ENCODE assay signal across 8 cellular contexts in genomic region chr2:37156071-37156856, GRCh38. TPM values are rescaled to one million over a fixed set of nuclear protein-coding genes. Genes with fewer than 3 reads are reported as not detected.
DNase-seq lines count a peak whose midpoint lies in the region; ATAC-seq and TF ChIP-seq lines count a peak whose summit lies in the region.

No MANE protein-coding gene starts in this region.

- H3K27me3 ChIP-seq in duodenal mucosa (ENCODE audit: control insufficient read depth in 1 of 2, insufficient read depth in 2 of 2, low read length in 2 of 2) = no peaks in the 10 kb centered on the region
- H3K27me3 ChIP-seq in lower lobe of right lung (ENCODE audit: low read depth) = no peaks in the 10 kb centered on the region

- POLR2A ChIA-PET in activated CD4-positive, alpha-beta T cell treated with anti-CD3 and anti-CD28 coated beads for 36 hours (lab: Charles Lee) = interaction anchor here (0.6 to 1.0 kb wide), 2 partner anchors 167 to 748 kb away, joined by 4 read pairs; no protein-coding TSS in a partner anchor

- H3K4me3 Mint-ChIP-seq in activated CD4-positive, alpha-beta T cell treated with anti-CD3 and anti-CD28 coated beads for 36 hours = peak overlapping the region; percentile 85

- no peak for TF ChIP-seq CTCF in lower lobe of right lung (IDR thresholded peaks at IDR 0.05)

- H3K4me1 Mint-ChIP-seq in activated CD4-positive, alpha-beta T cell treated with anti-CD3 and anti-CD28 coated beads for 36 hours = peaks cover 43% of the 10 kb centered on the region

- no peaks in the 10 kb centered on the region for H3K36me3 ChIP-seq in ES-I3 (ENCODE audit: insufficient read depth, low read length)
- peaks cover 30% of the 10 kb centered on the region for H3K36me3 ChIP-seq in KOPT-K1 (ENCODE audit: insufficient read depth, low read length)
- no peaks in the 10 kb centered on the region for H3K36me3 ChIP-seq in duodenal mucosa (ENCODE audit: control insufficient read depth in 1 of 2, insufficient read depth in 2 of 2, low read length in 2 of 2)
- peaks cover 13% of the 10 kb centered on the region for H3K36me3 ChIP-seq in lower lobe of right lung

- peaks cover 32% of the 10 kb centered on the region for H3K36me3 Mint-ChIP-seq in activated CD4-positive, alpha-beta T cell treated with anti-CD3 and anti-CD28 coated beads for 36 hours (ENCODE audit: low read depth)

- H3K9me3 Mint-ChIP-seq in activated CD4-positive, alpha-beta T cell treated with anti-CD3 and anti-CD28 coated beads for 36 hours (ENCODE audit: low read depth) = no peaks in the 10 kb centered on the region

- CTCF ChIA-PET in activated CD4-positive, alpha-beta T cell treated with anti-CD3 and anti-CD28 coated beads for 36 hours (lab: Charles Lee) = interaction anchor here (0.8 to 2.7 kb wide), 2 partner anchors 12 kb away, joined by 4 to 17 read pairs; no protein-coding TSS in a partner anchor

- DNase-seq in activated CD4-positive, alpha-beta T cell treated with anti-CD3 and anti-CD28 coated beads for 36 hours = peak; percentile 48
- peak; percentile 63 for DNase-seq in lower lobe of right lung
- peak; percentile 25 for DNase-seq in stimulated activated CD8-positive, alpha-beta memory T cell treated with anti-CD3 and anti-CD28 coated beads, Interleukin-12 subunit alpha, Interleukin-12 subunit beta, amount 100 ng/mL, for 1 hour (ENCODE audit: low read depth)

- ATAC-seq in GM21576 (IDR thresholded peaks at IDR 0.05; ENCODE audit: unreplicated experiment) = peak; percentile 15
- ATAC-seq in activated CD4-positive, alpha-beta T cell treated with anti-CD3 and anti-CD28 coated beads for 36 hours = peak; percentile 38
- ATAC-seq in lower lobe of right lung = peak; percentile 67 to 71
- no peak for ATAC-seq in HG03196 (IDR thresholded peaks at IDR 0.05; ENCODE audit: unreplicated experiment)

- H3K9ac ChIP-seq in ES-I3 (ENCODE audit: low read depth, low read length) = peak overlapping the region; percentile 72
- peak overlapping the region; percentile 68 to 92 for H3K9ac ChIP-seq in duodenal mucosa (ENCODE audit: low read depth in 1 of 2, low read length in 2 of 2)

- H3K9me3 ChIP-seq in ES-I3 (ENCODE audit: control insufficient read depth, insufficient read depth, low read length) (no peaks in the 10 kb centered on the region), KOPT-K1 (ENCODE audit: insufficient read depth, low read length, poor library complexity, severe bottlenecking) (no peaks in the 10 kb centered on the region), duodenal mucosa (ENCODE audit: control insufficient read depth in 1 of 2, low read length in 2 of 2) (no peaks in the 10 kb centered on the region), lower lobe of right lung (no peaks in the 10 kb centered on the region)

- intact Hi-C loops in activated CD4-positive, alpha-beta T cell treated with anti-CD3 and anti-CD28 coated beads for 36 hours (cut with DNase I, micrococcal nuclease) = loop anchor here in 1 of 2 experiments (2.0 to 5.0 kb wide), 2 partner anchors 189 to 716 kb away; partner anchors contain the start of gene STRN
- intact Hi-C loops in lower lobe of right lung (cut with DNase I) = no loop called here

- H3K27ac ChIP-seq in KOPT-K1 (ENCODE audit: low read depth, low read length, poor library complexity, severe bottlenecking) (peak overlapping the region; percentile 85), duodenal mucosa (ENCODE audit: low read depth, low read length) (peak overlapping the region; percentile 63), lower lobe of right lung (peak overlapping the region; percentile 95)

- peak overlapping the region; percentile 89 for H3K27ac Mint-ChIP-seq in activated CD4-positive, alpha-beta T cell treated with anti-CD3 and anti-CD28 coated beads for 36 hours

- H3K4me3 ChIP-seq in duodenal mucosa (ENCODE audit: low read depth in 1 of 2, low read length in 2 of 2) (peak overlapping the region; percentile 83 to 92), lower lobe of right lung (peak overlapping the region; percentile 75)

- no peaks in the 10 kb centered on the region for H3K27me3 Mint-ChIP-seq in activated CD4-positive, alpha-beta T cell treated with anti-CD3 and anti-CD28 coated beads for 36 hours

- H3K4me1 ChIP-seq in ES-I3 (ENCODE audit: insufficient read depth, low read length) (0 out of 2 replicates have a peak, but pooled peaks cover 5% of the 10 kb centered on the region), duodenal mucosa (ENCODE audit: control insufficient read depth in 1 of 2, insufficient read depth in 2 of 2, low read length in 2 of 2) (peaks cover 6 to 13% of the 10 kb centered on the region in 2 donors), lower lobe of right lung (peaks cover 25% of the 10 kb centered on the region)

RNA-seq across cellular contexts. Expression of gene EIF2AK2, which starts 0.5 kb away (rescaled TPM):
- total RNA-seq in activated CD4-positive, alpha-beta T cell treated with anti-CD3 and anti-CD28 coated beads for 36 hours = 10 to 100 TPM; 66.4 to 70.6 TPM
- total RNA-seq in lower lobe of right lung = 69.2 TPM

RNA-seq across cellular contexts. Expression of gene SULT6B1, which starts 32.2 kb away (rescaled TPM):
- total RNA-seq in activated CD4-positive, alpha-beta T cell treated with anti-CD3 and anti-CD28 coated beads for 36 hours = not detected
- not detected for total RNA-seq in lower lobe of right lung

RNA-seq across cellular contexts. Expression of gene CEBPZOS, which starts 40.0 kb away (rescaled TPM):
- 10 to 100 TPM; 46.6 to 49.8 TPM for total RNA-seq in activated CD4-positive, alpha-beta T cell treated with anti-CD3 and anti-CD28 coated beads for 36 hours
- total RNA-seq in lower lobe of right lung = 38.5 TPM
